ENCODE assay signal across 1 cellular context in genomic region chr9:130201399-130201873, GRCh38.
A peak's percentile ranks its signal among the peaks of the same experiment; 100 is the strongest.
TF ChIP-seq lines count a peak whose summit lies in the region.

No MANE protein-coding gene starts in this region.

TF ChIP-seq in K562, 482 proteins besides CTCF, POLR2A, EP300 and RAD21:
- TF ChIP-seq ZKSCAN1 (IDR thresholded peaks at IDR 0.05; ENCODE audit: low read depth, low read length): no peak
- TF ChIP-seq THAP12 (CRISPR knock-in tag; IDR thresholded peaks at IDR 0.05): 0 out of 2 replicates have a peak, but pooled peaks have one; percentile 12
